Comparison of ENCODE assay signal across 17 cellular contexts in genomic region chr1:40757084-40757483, GRCh38. TPM values are rescaled to one million over a fixed set of nuclear protein-coding genes. Genes with fewer than 3 reads are reported as not detected.
"Had no signal": no experiment of that assay in that cellular context is flagged by ENCODE, and none has a peak within 500 bp of the region (broad histone marks: within the 10 kb centered on the region; RNA-seq: fewer than 3 reads in every experiment).

No MANE protein-coding gene starts in this region.

- H3K27ac ChIP-seq: coronary artery, left lung, lower lobe of right lung, parathyroid adenoma, testis had no signal

- H3K4me1 ChIP-seq: lower lobe of right lung, transverse colon had no signal

- DNase-seq: central memory CD4-positive, alpha-beta T cell; effector CD8-positive, alpha-beta T cell; glutamatergic neuron; islet precursor cell; left lung; lower lobe of right lung; occipital lobe; stimulated activated CD4-positive, alpha-beta T cell treated with anti-CD3 and anti-CD28 coated beads, Interleukin-2, amount 100 ng/mL, for 48 hours; testis; transverse colon had no signal

- H3K4me3 ChIP-seq: coronary artery, left lung, lower lobe of right lung, smooth muscle cell, testis, transverse colon had no signal

- H3K9me3 ChIP-seq: left lung, lower lobe of right lung, testis, transverse colon had no signal

- H3K27me3 ChIP-seq: left lung, testis, transverse colon had no signal

- ATAC-seq: left lung; natural killer cell treated with Interleukin-12 subunit alpha and Interleukin-12 subunit beta and Interleukin-15 and Interleukin-18, amount 100 ng/mL, for 72 hours; stimulated activated effector memory CD8-positive, alpha-beta T cell treated with anti-CD3 and anti-CD28 coated beads, Interleukin-12 subunit alpha, Interleukin-12 subunit beta, amount 100 ng/mL, for 72 hours had no signal

RNA-seq across cellular contexts. Expression of gene KCNQ4, which starts 26.5 kb away (rescaled TPM):
- total RNA-seq: dermis microvascular lymphatic vessel endothelial cell, pulmonary artery endothelial cell, smooth muscle cell had no signal
